Comparison of ENCODE assay signal across 1 cellular context in the genomic region with DNA sequence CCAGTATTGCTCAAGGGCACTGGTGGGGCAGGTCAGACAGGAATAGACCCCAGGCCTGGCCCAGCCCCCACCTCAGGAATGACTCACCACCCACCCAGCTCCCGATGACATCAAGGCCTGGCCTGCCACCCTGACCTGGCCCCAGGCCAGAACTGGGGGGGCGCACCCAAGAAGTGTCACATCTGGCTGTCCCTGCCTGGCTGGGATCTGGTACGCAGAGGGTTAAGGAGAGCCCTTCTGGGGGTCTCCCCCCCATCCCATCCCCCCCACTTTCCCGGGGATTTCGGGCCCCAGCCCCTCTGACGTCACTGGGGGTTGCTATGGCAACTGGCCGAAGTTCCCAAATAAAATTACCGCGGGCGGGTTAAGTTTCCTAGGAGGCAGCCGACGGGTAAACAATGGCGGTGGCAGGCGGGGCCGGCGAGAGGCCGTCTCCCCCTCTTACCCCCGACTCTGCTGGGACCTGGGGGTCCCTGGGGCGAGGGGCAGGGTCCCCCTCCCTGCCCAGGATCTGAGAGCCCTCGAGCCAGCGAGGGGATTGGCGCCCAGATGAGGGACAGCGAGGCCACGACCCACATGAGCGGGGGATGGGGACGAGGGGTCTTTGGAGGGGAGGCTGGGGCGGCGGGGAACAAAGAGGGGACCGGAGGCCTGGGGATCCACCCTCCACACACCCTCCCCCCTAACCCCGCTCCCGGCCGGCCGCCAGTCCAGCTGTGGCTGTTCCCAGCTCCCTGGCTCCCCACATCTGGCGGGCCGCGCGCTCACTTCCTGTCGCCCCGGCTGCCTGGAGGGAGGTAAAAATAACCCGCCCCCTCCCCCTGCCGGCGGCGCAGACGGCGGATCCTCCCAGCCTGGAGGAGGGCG.
A peak's percentile ranks its signal among the peaks of the same experiment; 100 is the strongest.
TF ChIP-seq lines count a peak whose summit lies in the region.

No MANE protein-coding gene starts in this region.

TF ChIP-seq in K562, 482 proteins besides CTCF, POLR2A, EP300 and RAD21 (continued from another document and continues in another):
- TF ChIP-seq, protein P1, sequence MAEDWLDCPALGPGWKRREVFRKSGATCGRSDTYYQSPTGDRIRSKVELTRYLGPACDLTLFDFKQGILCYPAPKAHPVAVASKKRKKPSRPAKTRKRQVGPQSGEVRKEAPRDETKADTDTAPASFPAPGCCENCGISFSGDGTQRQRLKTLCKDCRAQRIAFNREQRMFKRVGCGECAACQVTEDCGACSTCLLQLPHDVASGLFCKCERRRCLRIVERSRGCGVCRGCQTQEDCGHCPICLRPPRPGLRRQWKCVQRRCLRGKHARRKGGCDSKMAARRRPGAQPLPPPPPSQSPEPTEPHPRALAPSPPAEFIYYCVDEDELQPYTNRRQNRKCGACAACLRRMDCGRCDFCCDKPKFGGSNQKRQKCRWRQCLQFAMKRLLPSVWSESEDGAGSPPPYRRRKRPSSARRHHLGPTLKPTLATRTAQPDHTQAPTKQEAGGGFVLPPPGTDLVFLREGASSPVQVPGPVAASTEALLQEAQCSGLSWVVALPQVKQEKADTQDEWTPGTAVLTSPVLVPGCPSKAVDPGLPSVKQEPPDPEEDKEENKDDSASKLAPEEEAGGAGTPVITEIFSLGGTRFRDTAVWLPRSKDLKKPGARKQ (CRISPR knock-in tag; IDR thresholded peaks at IDR 0.05), result no peak
- TF ChIP-seq, protein P2, sequence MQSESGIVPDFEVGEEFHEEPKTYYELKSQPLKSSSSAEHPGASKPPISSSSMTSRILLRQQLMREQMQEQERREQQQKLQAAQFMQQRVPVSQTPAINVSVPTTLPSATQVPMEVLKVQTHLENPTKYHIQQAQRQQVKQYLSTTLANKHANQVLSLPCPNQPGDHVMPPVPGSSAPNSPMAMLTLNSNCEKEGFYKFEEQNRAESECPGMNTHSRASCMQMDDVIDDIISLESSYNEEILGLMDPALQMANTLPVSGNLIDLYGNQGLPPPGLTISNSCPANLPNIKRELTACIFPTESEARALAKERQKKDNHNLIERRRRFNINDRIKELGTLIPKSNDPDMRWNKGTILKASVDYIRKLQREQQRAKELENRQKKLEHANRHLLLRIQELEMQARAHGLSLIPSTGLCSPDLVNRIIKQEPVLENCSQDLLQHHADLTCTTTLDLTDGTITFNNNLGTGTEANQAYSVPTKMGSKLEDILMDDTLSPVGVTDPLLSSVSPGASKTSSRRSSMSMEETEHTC (IDR thresholded peaks at IDR 0.05), result no peak
- TF ChIP-seq MCM3 (IDR thresholded peaks at IDR 0.05) (no peak), CREB3 (tag; conservative IDR thresholded peaks at IDR 0.05; ENCODE audit: low read depth) (no peak), NR3C1 (CRISPR knock-in tag; IDR thresholded peaks at IDR 0.05) (no peak), ZNF133 (CRISPR knock-in tag; IDR thresholded peaks at IDR 0.05) (no peak), EWSR1 (IDR thresholded peaks at IDR 0.05; ENCODE audit: borderline replicate concordance, low read depth, partially characterized antibody) (no peak), ZSCAN32 (CRISPR knock-in tag; IDR thresholded peaks at IDR 0.05) (no peak), TAF1 (IDR thresholded peaks at IDR 0.05; ENCODE audit: control insufficient read depth, extremely low read depth, insufficient read depth, low read length, severe bottlenecking) (peak; percentile 86), CUX1 (CRISPR knock-in tag; IDR thresholded peaks at IDR 0.05) (no peak), HEY1 (CRISPR knock-in tag; IDR thresholded peaks at IDR 0.05; ENCODE audit: borderline replicate concordance) (no peak), PURB (CRISPR knock-in tag; IDR thresholded peaks at IDR 0.05; ENCODE audit: low read depth) (no peak), ETV1 (tag; conservative IDR thresholded peaks at IDR 0.05; ENCODE audit: low read depth) (peak; percentile 96), BDP1 (IDR thresholded peaks at IDR 0.05; ENCODE audit: insufficient read depth, insufficient read length) (no peak), CBX1 (IDR thresholded peaks at IDR 0.05; ENCODE audit: low read depth) (no peak), ZNF140 (CRISPR knock-in tag; IDR thresholded peaks at IDR 0.05) (no peak), POLR2H (tag; IDR thresholded peaks at IDR 0.05; ENCODE audit: low read depth) (peak; percentile 86), JUNB (CRISPR knock-in tag; conservative IDR thresholded peaks at IDR 0.05) (peak; percentile 71), RFX7 (CRISPR knock-in tag; IDR thresholded peaks at IDR 0.05) (no peak), HDAC3 (IDR thresholded peaks at IDR 0.05; ENCODE audit: borderline replicate concordance, partially characterized antibody) (peak; percentile 61), CHD4 (IDR thresholded peaks at IDR 0.05; ENCODE audit: insufficient read depth, insufficient replicate concordance, low read depth, low read length, poor library complexity, severe bottlenecking) (no peak), TRIM28 (IDR thresholded peaks at IDR 0.05) (no peak), CREM (IDR thresholded peaks at IDR 0.05; ENCODE audit: low read depth) (peak; percentile 90), ZNF584 (CRISPR knock-in tag; IDR thresholded peaks at IDR 0.05; ENCODE audit: low read depth) (peak; percentile 89), ZFP1 (CRISPR knock-in tag; IDR thresholded peaks at IDR 0.05) (no peak), NEUROD1 (IDR thresholded peaks at IDR 0.05; ENCODE audit: borderline replicate concordance, low read depth, low read length, partially characterized antibody) (peak; percentile 51), ZNF274 (IDR thresholded peaks at IDR 0.05; ENCODE audit: borderline replicate concordance, low read depth, low read length) (no peak), YBX1 (IDR thresholded peaks at IDR 0.05) (no peak), CTCFL (IDR thresholded peaks at IDR 0.05; ENCODE audit: borderline replicate concordance, insufficient read depth, low read depth, low read length, poor library complexity, severe bottlenecking) (no peak), TAL1 (IDR thresholded peaks at IDR 0.05) (0 out of 2 replicates have a peak, but pooled peaks have one; percentile 6), SMARCB1 (IDR thresholded peaks at IDR 0.05; ENCODE audit: insufficient read length, low read depth) (no peak), ZNF511 (CRISPR knock-in tag; IDR thresholded peaks at IDR 0.05) (no peak), NFE2L1 (tag; IDR thresholded peaks at IDR 0.05; ENCODE audit: borderline replicate concordance, low read depth) (no peak), MCM2 (IDR thresholded peaks at IDR 0.05; ENCODE audit: low read depth) (no peak), TEAD2 (tag; IDR thresholded peaks at IDR 0.05) (peak; percentile 29; the same call in 1 of the 2 replicates)
- TF ChIP-seq, protein P3, sequence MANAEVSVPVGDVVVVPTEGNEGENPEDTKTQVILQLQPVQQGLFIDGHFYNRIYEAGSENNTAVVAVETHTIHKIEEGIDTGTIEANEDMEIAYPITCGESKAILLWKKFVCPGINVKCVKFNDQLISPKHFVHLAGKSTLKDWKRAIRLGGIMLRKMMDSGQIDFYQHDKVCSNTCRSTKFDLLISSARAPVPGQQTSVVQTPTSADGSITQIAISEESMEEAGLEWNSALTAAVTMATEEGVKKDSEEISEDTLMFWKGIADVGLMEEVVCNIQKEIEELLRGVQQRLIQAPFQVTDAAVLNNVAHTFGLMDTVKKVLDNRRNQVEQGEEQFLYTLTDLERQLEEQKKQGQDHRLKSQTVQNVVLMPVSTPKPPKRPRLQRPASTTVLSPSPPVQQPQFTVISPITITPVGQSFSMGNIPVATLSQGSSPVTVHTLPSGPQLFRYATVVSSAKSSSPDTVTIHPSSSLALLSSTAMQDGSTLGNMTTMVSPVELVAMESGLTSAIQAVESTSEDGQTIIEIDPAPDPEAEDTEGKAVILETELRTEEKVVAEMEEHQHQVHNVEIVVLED (CRISPR knock-in tag; IDR thresholded peaks at IDR 0.05), result no peak
- TF ChIP-seq, protein P4, sequence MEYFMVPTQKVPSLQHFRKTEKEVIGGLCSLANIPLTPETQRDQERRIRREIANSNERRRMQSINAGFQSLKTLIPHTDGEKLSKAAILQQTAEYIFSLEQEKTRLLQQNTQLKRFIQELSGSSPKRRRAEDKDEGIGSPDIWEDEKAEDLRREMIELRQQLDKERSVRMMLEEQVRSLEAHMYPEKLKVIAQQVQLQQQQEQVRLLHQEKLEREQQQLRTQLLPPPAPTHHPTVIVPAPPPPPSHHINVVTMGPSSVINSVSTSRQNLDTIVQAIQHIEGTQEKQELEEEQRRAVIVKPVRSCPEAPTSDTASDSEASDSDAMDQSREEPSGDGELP (CRISPR knock-in tag; IDR thresholded peaks at IDR 0.05; ENCODE audit: borderline replicate concordance), result peak; percentile 96
- TF ChIP-seq, protein P5, sequence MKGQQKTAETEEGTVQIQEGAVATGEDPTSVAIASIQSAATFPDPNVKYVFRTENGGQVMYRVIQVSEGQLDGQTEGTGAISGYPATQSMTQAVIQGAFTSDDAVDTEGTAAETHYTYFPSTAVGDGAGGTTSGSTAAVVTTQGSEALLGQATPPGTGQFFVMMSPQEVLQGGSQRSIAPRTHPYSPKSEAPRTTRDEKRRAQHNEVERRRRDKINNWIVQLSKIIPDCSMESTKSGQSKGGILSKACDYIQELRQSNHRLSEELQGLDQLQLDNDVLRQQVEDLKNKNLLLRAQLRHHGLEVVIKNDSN (CRISPR knock-in tag; IDR thresholded peaks at IDR 0.05), result no peak
- TF ChIP-seq, protein P6, sequence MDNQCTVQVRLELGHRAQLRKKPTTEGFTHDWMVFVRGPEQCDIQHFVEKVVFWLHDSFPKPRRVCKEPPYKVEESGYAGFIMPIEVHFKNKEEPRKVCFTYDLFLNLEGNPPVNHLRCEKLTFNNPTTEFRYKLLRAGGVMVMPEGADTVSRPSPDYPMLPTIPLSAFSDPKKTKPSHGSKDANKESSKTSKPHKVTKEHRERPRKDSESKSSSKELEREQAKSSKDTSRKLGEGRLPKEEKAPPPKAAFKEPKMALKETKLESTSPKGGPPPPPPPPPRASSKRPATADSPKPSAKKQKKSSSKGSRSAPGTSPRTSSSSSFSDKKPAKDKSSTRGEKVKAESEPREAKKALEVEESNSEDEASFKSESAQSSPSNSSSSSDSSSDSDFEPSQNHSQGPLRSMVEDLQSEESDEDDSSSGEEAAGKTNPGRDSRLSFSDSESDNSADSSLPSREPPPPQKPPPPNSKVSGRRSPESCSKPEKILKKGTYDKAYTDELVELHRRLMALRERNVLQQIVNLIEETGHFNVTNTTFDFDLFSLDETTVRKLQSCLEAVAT (IDR thresholded peaks at IDR 0.05), result peak in 1 of 2 experiments; percentile 44; a peak in 1 of 4 replicates
